Comparison of ENCODE assay signal across 2 cellular contexts in genomic region chr13:30143671-30144400, GRCh38.
TF ChIP-seq lines count a peak whose summit lies in the region.

No MANE protein-coding gene starts in this region.

TF ChIP-seq in IMR-90, 13 proteins besides CTCF, POLR2A, EP300 and RAD21:
- no peak for TF ChIP-seq BHLHE40 (IDR thresholded peaks at IDR 0.05; ENCODE audit: low read depth, low read length)
- TF ChIP-seq ELK1 (IDR thresholded peaks at IDR 0.05; ENCODE audit: borderline replicate concordance, low read depth, low read length) = no peak
- no peak for TF ChIP-seq NFE2L2 (IDR thresholded peaks at IDR 0.05; ENCODE audit: low read depth, low read length)
- TF ChIP-seq CEBPB (IDR thresholded peaks at IDR 0.05; ENCODE audit: low read depth, low read length) = peak; percentile 79
- no peak for TF ChIP-seq MXI1 (IDR thresholded peaks at IDR 0.05; ENCODE audit: borderline replicate concordance, low read depth, low read length)
- TF ChIP-seq CHD1 (IDR thresholded peaks at IDR 0.05; ENCODE audit: low read depth, low read length) = no peak
- TF ChIP-seq FOS (IDR thresholded peaks at IDR 0.05; ENCODE audit: low read depth, low read length) = peak; percentile 70; the same call in 1 of the 2 replicates
- no peak for TF ChIP-seq RCOR1 (IDR thresholded peaks at IDR 0.05; ENCODE audit: insufficient replicate concordance, low read length)
- TF ChIP-seq MAFK (IDR thresholded peaks at IDR 0.05; ENCODE audit: low read depth, low read length) = no peak
- peak; percentile 74; the same call in 1 of the 2 replicates for TF ChIP-seq USF2 (IDR thresholded peaks at IDR 0.05; ENCODE audit: low read depth, low read length)
- no peak for TF ChIP-seq RFX5 (IDR thresholded peaks at IDR 0.05; ENCODE audit: low read depth, low read length)
- no peak for TF ChIP-seq SMC3 (IDR thresholded peaks at IDR 0.05; ENCODE audit: low read depth, low read length)
- TF ChIP-seq MAZ (IDR thresholded peaks at IDR 0.05; ENCODE audit: borderline replicate concordance, low read depth, low read length) = no peak

TF ChIP-seq in GM12878, 131 proteins besides CTCF, POLR2A, EP300 and RAD21 (continues in another document):
- TF ChIP-seq MYB (IDR thresholded peaks at IDR 0.05; ENCODE audit: borderline replicate concordance, low read depth, low read length) (no peak), SREBF2 (IDR thresholded peaks at IDR 0.05; ENCODE audit: low read length) (no peak), CBFB (IDR thresholded peaks at IDR 0.05; ENCODE audit: low read depth) (no peak), MEF2A (IDR thresholded peaks at IDR 0.05; ENCODE audit: insufficient read depth, low read depth, low read length) (no peak), IKZF1 (conservative IDR thresholded peaks at IDR 0.05) (no peak), NR2C1 (IDR thresholded peaks at IDR 0.05) (no peak), CHD4 (IDR thresholded peaks at IDR 0.05) (no peak), FOXM1 (IDR thresholded peaks at IDR 0.05; ENCODE audit: low read depth, low read length) (no peak), MYC (IDR thresholded peaks at IDR 0.05; ENCODE audit: insufficient read depth, insufficient read length, insufficient replicate concordance, low read length, severe bottlenecking) (no peak), HDAC2 (IDR thresholded peaks at IDR 0.05) (no peak), ZBTB40 (IDR thresholded peaks at IDR 0.05; ENCODE audit: borderline replicate concordance) (no peak), TBL1XR1 (IDR thresholded peaks at IDR 0.05; ENCODE audit: low read depth, low read length) (no peak), USF2 (IDR thresholded peaks at IDR 0.05; ENCODE audit: borderline replicate concordance, low read depth, low read length) (peak; percentile 19; the same call in 1 of the 2 replicates), ZZZ3 (IDR thresholded peaks at IDR 0.05; ENCODE audit: control insufficient read depth, insufficient read length, low read depth) (no peak), ETV6 (conservative IDR thresholded peaks at IDR 0.05 in 1 of 2, IDR thresholded peaks at IDR 0.05 in 1 of 2; ENCODE audit: borderline replicate concordance in 1 of 2, low read depth in 1 of 2) (peak in 1 of 2 experiments; percentile 66; a peak in 2 of 4 replicates), BACH1 (IDR thresholded peaks at IDR 0.05; ENCODE audit: borderline replicate concordance) (no peak), RELA (IDR thresholded peaks at IDR 0.05; ENCODE audit: borderline replicate concordance, partially characterized antibody) (no peak), CHD1 (IDR thresholded peaks at IDR 0.05; ENCODE audit: low read depth, low read length) (no peak), RB1 (IDR thresholded peaks at IDR 0.05; ENCODE audit: borderline replicate concordance) (no peak), ASH2L (IDR thresholded peaks at IDR 0.05; ENCODE audit: borderline replicate concordance, low read depth) (no peak), ZNF207 (IDR thresholded peaks at IDR 0.05; ENCODE audit: borderline replicate concordance) (no peak), RUNX3 (IDR thresholded peaks at IDR 0.05; ENCODE audit: low read length) (no peak), TCF7 (IDR thresholded peaks at IDR 0.05; ENCODE audit: borderline replicate concordance) (no peak), NKRF (conservative IDR thresholded peaks at IDR 0.05) (no peak), TCF12 (IDR thresholded peaks at IDR 0.05; ENCODE audit: low read depth, low read length) (no peak), SUPT20H (IDR thresholded peaks at IDR 0.05; ENCODE audit: borderline replicate concordance, control insufficient read depth, low read depth, low read length) (no peak), MXI1 (IDR thresholded peaks at IDR 0.05; ENCODE audit: low read depth, low read length) (no peak), NBN (IDR thresholded peaks at IDR 0.05) (no peak), SMC3 (IDR thresholded peaks at IDR 0.05; ENCODE audit: borderline replicate concordance, low read length) (no peak), KAT2A (conservative IDR thresholded peaks at IDR 0.05; ENCODE audit: control insufficient read depth, low read depth, low read length) (no peak), IRF3 (IDR thresholded peaks at IDR 0.05) (no peak), MTA3 (IDR thresholded peaks at IDR 0.05; ENCODE audit: borderline replicate concordance, low read length) (no peak), RCOR1 (conservative IDR thresholded peaks at IDR 0.05; ENCODE audit: low read depth, low read length) (no peak), RAD51 (IDR thresholded peaks at IDR 0.05) (peak; percentile 68; the same call in 1 of the 2 replicates), HCFC1 (IDR thresholded peaks at IDR 0.05; ENCODE audit: low read length) (peak; percentile 45; the same call in 1 of the 2 replicates), IKZF2 (IDR thresholded peaks at IDR 0.05) (no peak), MLLT1 (IDR thresholded peaks at IDR 0.05) (no peak), WRNIP1 (IDR thresholded peaks at IDR 0.05; ENCODE audit: borderline replicate concordance, low read depth, low read length) (no peak), TCF3 (IDR thresholded peaks at IDR 0.05; ENCODE audit: borderline replicate concordance, insufficient read depth, low read depth, low read length) (no peak), YY1 (IDR thresholded peaks at IDR 0.05; ENCODE audit: low read depth, low read length) (no peak), NR2C2 (IDR thresholded peaks at IDR 0.05; ENCODE audit: borderline replicate concordance, control insufficient read depth, insufficient read length, low read depth) (no peak), BRCA1 (IDR thresholded peaks at IDR 0.05; ENCODE audit: low read depth, low read length) (no peak), MEF2B (IDR thresholded peaks at IDR 0.05; ENCODE audit: partially characterized antibody, poor library complexity, severe bottlenecking) (no peak), FOXK2 (IDR thresholded peaks at IDR 0.05) (no peak), SIX5 (IDR thresholded peaks at IDR 0.05; ENCODE audit: low read depth, low read length, severe bottlenecking) (peak; percentile 67)
- TF ChIP-seq, protein P1, sequence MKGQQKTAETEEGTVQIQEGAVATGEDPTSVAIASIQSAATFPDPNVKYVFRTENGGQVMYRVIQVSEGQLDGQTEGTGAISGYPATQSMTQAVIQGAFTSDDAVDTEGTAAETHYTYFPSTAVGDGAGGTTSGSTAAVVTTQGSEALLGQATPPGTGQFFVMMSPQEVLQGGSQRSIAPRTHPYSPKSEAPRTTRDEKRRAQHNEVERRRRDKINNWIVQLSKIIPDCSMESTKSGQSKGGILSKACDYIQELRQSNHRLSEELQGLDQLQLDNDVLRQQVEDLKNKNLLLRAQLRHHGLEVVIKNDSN (IDR thresholded peaks at IDR 0.05; ENCODE audit: borderline replicate concordance, extremely low read length, insufficient read depth, low read depth, low read length) = peak; percentile 64
- TF ChIP-seq, protein P2, sequence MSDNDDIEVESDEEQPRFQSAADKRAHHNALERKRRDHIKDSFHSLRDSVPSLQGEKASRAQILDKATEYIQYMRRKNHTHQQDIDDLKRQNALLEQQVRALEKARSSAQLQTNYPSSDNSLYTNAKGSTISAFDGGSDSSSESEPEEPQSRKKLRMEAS (IDR thresholded peaks at IDR 0.05; ENCODE audit: low read depth, low read length) = no peak
- TF ChIP-seq, protein P3, sequence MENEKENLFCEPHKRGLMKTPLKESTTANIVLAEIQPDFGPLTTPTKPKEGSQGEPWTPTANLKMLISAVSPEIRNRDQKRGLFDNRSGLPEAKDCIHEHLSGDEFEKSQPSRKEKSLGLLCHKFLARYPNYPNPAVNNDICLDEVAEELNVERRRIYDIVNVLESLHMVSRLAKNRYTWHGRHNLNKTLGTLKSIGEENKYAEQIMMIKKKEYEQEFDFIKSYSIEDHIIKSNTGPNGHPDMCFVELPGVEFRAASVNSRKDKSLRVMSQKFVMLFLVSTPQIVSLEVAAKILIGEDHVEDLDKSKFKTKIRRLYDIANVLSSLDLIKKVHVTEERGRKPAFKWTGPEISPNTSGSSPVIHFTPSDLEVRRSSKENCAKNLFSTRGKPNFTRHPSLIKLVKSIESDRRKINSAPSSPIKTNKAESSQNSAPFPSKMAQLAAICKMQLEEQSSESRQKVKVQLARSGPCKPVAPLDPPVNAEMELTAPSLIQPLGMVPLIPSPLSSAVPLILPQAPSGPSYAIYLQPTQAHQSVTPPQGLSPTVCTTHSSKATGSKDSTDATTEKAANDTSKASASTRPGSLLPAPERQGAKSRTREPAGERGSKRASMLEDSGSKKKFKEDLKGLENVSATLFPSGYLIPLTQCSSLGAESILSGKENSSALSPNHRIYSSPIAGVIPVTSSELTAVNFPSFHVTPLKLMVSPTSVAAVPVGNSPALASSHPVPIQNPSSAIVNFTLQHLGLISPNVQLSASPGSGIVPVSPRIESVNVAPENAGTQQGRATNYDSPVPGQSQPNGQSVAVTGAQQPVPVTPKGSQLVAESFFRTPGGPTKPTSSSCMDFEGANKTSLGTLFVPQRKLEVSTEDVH (IDR thresholded peaks at IDR 0.05; ENCODE audit: low read depth, partially characterized antibody) = no peak
- TF ChIP-seq, protein P4, sequence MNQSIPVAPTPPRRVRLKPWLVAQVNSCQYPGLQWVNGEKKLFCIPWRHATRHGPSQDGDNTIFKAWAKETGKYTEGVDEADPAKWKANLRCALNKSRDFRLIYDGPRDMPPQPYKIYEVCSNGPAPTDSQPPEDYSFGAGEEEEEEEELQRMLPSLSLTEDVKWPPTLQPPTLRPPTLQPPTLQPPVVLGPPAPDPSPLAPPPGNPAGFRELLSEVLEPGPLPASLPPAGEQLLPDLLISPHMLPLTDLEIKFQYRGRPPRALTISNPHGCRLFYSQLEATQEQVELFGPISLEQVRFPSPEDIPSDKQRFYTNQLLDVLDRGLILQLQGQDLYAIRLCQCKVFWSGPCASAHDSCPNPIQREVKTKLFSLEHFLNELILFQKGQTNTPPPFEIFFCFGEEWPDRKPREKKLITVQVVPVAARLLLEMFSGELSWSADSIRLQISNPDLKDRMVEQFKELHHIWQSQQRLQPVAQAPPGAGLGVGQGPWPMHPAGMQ (IDR thresholded peaks at IDR 0.05; ENCODE audit: borderline replicate concordance) = no peak
